In the genomic region with DNA sequence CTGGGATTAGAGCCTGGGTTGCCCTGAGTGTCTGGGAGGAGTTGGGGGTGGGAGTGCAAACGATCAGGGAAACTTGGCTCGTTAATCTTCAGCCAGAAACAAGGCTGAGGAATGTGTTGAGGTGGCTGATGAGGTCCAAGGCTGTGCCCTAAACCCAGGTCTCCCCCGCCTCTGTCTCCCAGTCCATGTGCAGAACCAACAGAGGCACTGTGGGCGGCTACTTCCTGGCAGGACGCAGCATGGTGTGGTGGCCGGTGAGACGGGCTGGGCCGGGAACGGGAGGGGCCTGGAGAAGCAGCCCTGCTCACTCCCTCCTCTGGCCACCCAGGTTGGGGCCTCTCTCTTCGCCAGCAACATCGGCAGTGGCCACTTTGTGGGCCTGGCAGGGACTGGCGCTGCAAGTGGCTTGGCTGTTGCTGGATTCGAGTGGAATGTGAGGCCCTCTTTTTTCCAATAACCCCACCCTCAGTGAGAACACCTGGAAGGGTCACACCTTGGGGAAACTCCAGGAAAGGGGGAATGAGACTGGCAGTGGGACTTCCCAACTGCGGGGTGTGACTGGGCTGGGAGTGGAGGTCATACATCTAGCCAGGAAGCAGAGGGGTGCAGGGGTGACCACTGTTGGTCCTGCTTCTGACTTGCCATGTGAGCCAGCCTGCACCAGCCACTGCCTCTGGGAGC, we compare ENCODE assay signal across 20 cellular contexts. TPM values are rescaled to one million over a fixed set of nuclear protein-coding genes. Genes with fewer than 3 reads are reported as not detected.
DNase-seq lines count a peak whose midpoint lies in the region; ATAC-seq, FAIRE-seq and TF ChIP-seq lines count a peak whose summit lies in the region.
"Had no signal": no experiment of that assay in that cellular context is flagged by ENCODE, and none has a peak within 500 bp of the region (broad histone marks: within the 10 kb centered on the region; RNA-seq: fewer than 3 reads in every experiment).

No MANE protein-coding gene starts in this region.

- H4K5ac ChIP-seq in H9 (ENCODE audit: insufficient read length, low read depth, low read length), result no peak overlapping the region

- DNase-seq in H9 (peak; percentile 77), choroid plexus epithelial cell (ENCODE audit: low read depth) (peak; percentile 17), HepG2 (ENCODE audit: low spot score) (peak; percentile 78), spleen (peak; percentile 72), AML-193 (lab: John Stamatoyannopoulos, UW) (no peak), dorsolateral prefrontal cortex (no peak)
- DNase-seq: activated B cell treated with CpG ODN at 0.5 μM for 24 hours; activated effector memory CD4-positive, alpha-beta T cell treated with anti-CD3 and anti-CD28 coated beads, Interleukin-2, amount 50 U/mL, for 16 hours; amniotic stem cell; DMS153; NCI-H2029 treated with DMSO at 0.1 percent for 48 hours; RPMI8226; SW 1271 had no signal

- in situ Hi-C loops in HepG2 (cut with HindIII; ENCODE audit: extremely low pct_ligation_motif_present, low pct_unique_long_range_greater_than_20kb), result no loop called here

- no peaks in the 10 kb centered on the region for H3K4me1 ChIP-seq in H9 (ENCODE audit: insufficient read depth, low read length)
- H3K4me1 ChIP-seq in HepG2 (ENCODE audit: insufficient read depth, low read length), result peaks cover 40% of the 10 kb centered on the region
- H3K4me1 ChIP-seq in spleen, result peaks cover 12 to 40% (median 28%) of the 10 kb centered on the region in 6 donors
- H3K4me1 ChIP-seq: prostate gland had no signal

- H3K4ac ChIP-seq in H9 (ENCODE audit: low read depth, low read length), result no peak overlapping the region

- H3K36me3 ChIP-seq in HepG2 (replicated peaks in 1 of 2; ENCODE audit: control insufficient read depth in 1 of 2, insufficient read depth in 2 of 2, low read length in 2 of 2), result no peaks in the 10 kb centered on the region
- no peaks in the 10 kb centered on the region for H3K36me3 ChIP-seq in spleen
- H3K36me3 ChIP-seq: prostate gland had no signal

- no peak overlapping the region for H3K18ac ChIP-seq in H9 (ENCODE audit: insufficient read length, low read depth, low read length)

- CTCF ChIA-PET in HepG2 (lab: Yijun Ruan, JAX; ENCODE audit: low intra/inter-chr PET ratio, low total read pairs), result no interaction called here

- no peak overlapping the region for H2BK5ac ChIP-seq in H9 (ENCODE audit: insufficient read length, low read length)

- H3K27ac Mint-ChIP-seq in H9, result no peak overlapping the region; a peak in 1 of 7 replicates
- H3K27ac Mint-ChIP-seq: activated B cell treated with CpG ODN at 0.5 μM for 24 hours had no signal

- no peak overlapping the region for H3K56ac ChIP-seq in H9 (ENCODE audit: insufficient read length, low read depth, low read length)

- POLR2A ChIA-PET in HepG2 (lab: Yijun Ruan, JAX), result interaction anchor here (0.7 to 1.9 kb wide), 4 partner anchors 8 to 229 kb away, joined by 3 to 6 read pairs (median 3); partner anchors contain the start of gene RUSF1

- no peak overlapping the region for H2BK120ac ChIP-seq in H9 (ENCODE audit: low read depth, low read length, poor library complexity, severe bottlenecking)

- ATAC-seq in HepG2 (peak; percentile 92), GM21576 (IDR thresholded peaks at IDR 0.05; ENCODE audit: unreplicated experiment) (no peak), GM18858 (IDR thresholded peaks at IDR 0.05; ENCODE audit: unreplicated experiment) (no peak)

- no peak overlapping the region for H2BK12ac ChIP-seq in H9 (ENCODE audit: insufficient read length, low read depth, low read length)

- peaks cover 86% of the 10 kb centered on the region for H3K27me3 Mint-ChIP-seq in H9 (ENCODE audit: low read depth)

- WGBS in H9 (ENCODE audit: extremely low coverage, insufficient read length, low lambda C conversion rate), result no CpG with 5 or more reads among the region's 14 CpGs
- WGBS in HepG2 (ENCODE audit: low lambda C conversion rate), result 11% methylated on average over 9 of the region's 14 CpGs
- 57 to 68% (median 61%) methylated on average over 13 to 14 of the region's 14 CpGs for WGBS in spleen, 5 donors

- peaks cover 0 to 2% of the 10 kb centered on the region in 2 experiments; a peak in 2 of 5 replicates for H3K9me3 Mint-ChIP-seq in H9
- H3K9me3 Mint-ChIP-seq: activated B cell treated with CpG ODN at 0.5 μM for 24 hours had no signal

- H2BK20ac ChIP-seq in H9 (ENCODE audit: low read depth, low read length, poor library complexity, severe bottlenecking), result no peak overlapping the region

- H3K79me2 ChIP-seq in H9 (ENCODE audit: insufficient read depth, low read length), result no peaks in the 10 kb centered on the region
- no peaks in the 10 kb centered on the region for H3K79me2 ChIP-seq in HepG2 (ENCODE audit: insufficient read depth, low read length)

- no peak overlapping the region for H2BK15ac ChIP-seq in H9 (ENCODE audit: low read depth, low read length)

- H3K23ac ChIP-seq in H9 (ENCODE audit: insufficient read length, low read depth, low read length), result no peak overlapping the region

- BruUV-seq in HepG2 (replicated peaks; lab: Mats Ljungman, UMichigan), result TSS peak; percentile 64

- H3K9ac ChIP-seq in H9 (ENCODE audit: extremely low read depth, insufficient read length, low read length) (no peak overlapping the region), HepG2 (ENCODE audit: insufficient read depth, low read depth, low read length) (peak overlapping the region; percentile 55)

- no peak overlapping the region for H3K4me3 ChIP-seq in choroid plexus epithelial cell (ENCODE audit: low read depth, low read length)
- peak overlapping the region; percentile 12 to 62 (median 41); a peak in 5 of 6 replicates for H3K4me3 ChIP-seq in HepG2 (replicated peaks in 1 of 3; ENCODE audit: insufficient read depth in 1 of 3, low read depth in 2 of 3, low read length in 3 of 3)
- no peak overlapping the region for H3K4me3 ChIP-seq in spleen
- no peak overlapping the region for H3K4me3 ChIP-seq in dorsolateral prefrontal cortex
- H3K4me3 ChIP-seq: prostate gland had no signal

- no peaks in the 10 kb centered on the region for H3K79me1 ChIP-seq in H9 (ENCODE audit: insufficient read depth, low read depth, low read length, poor library complexity, severe bottlenecking)

- H3K9me3 ChIP-seq in H9 (ENCODE audit: control insufficient read depth, low read depth, low read length) (no peaks in the 10 kb centered on the region), HepG2 (ENCODE audit: low read length) (no peaks in the 10 kb centered on the region), spleen (no peaks in the 10 kb centered on the region)
- H3K9me3 ChIP-seq: prostate gland had no signal

- H3K4me3 Mint-ChIP-seq in H9, result 0 out of 5 replicates have a peak overlapping the region, but pooled peaks of 1 of the 2 experiments have one; percentile 19
- H3K4me3 Mint-ChIP-seq: activated B cell treated with CpG ODN at 0.5 μM for 24 hours had no signal

- TF ChIP-seq CTCF in H9 (conservative IDR thresholded peaks at IDR 0.05) (no peak), choroid plexus epithelial cell (conservative IDR thresholded peaks at IDR 0.05; ENCODE audit: low read depth, low read length) (no peak), HepG2 (CRISPR knock-in tag; IDR thresholded peaks at IDR 0.05) (peak; percentile 46), spleen (IDR thresholded peaks at IDR 0.05 in 8 of 11, conservative IDR thresholded peaks at IDR 0.05 in 3 of 11) (no peak), dorsolateral prefrontal cortex (IDR thresholded peaks at IDR 0.05 in 54 of 56, conservative IDR thresholded peaks at IDR 0.05 in 2 of 56; ENCODE audit: low read depth in 1 of 56, partially characterized antibody in 56 of 56) (no peak)

- H3K27ac ChIP-seq in H9 (ENCODE audit: insufficient read length, low read depth, low read length) (no peak overlapping the region), HepG2 (ENCODE audit: extremely low read length, insufficient read depth, low read length) (peak overlapping the region; percentile 4), spleen (no peak overlapping the region), dorsolateral prefrontal cortex (no peak overlapping the region)
- H3K27ac ChIP-seq: epithelial cell of prostate, prostate gland had no signal

- H3K4me2 ChIP-seq in H9 (ENCODE audit: insufficient read depth, insufficient read length, low read length) (no peak overlapping the region), HepG2 (ENCODE audit: low read depth, low read length) (peak overlapping the region; percentile 86)

- H3K27me3 ChIP-seq in H9 (ENCODE audit: insufficient read depth, low read length) (peaks cover 13% of the 10 kb centered on the region; the same call in 1 of the 2 replicates), HepG2 (ENCODE audit: control insufficient read depth in 1 of 2, insufficient read depth in 2 of 2, low read length in 2 of 2) (peaks cover 0 to 19% of the 10 kb centered on the region in 2 experiments; a peak in 4 of 5 replicates), spleen (replicated peaks in 1 of 7) (peaks cover 0 to 74% (median 12%) of the 10 kb centered on the region in 7 donors), dorsolateral prefrontal cortex (peaks cover 0 to 11% (median 0%) of the 10 kb centered on the region in 45 donors)

- TF ChIP-seq EP300 in HepG2 (IDR thresholded peaks at IDR 0.05; ENCODE audit: low read depth in 2 of 2, low read length in 2 of 2) (peak in 1 of 2 experiments; percentile 70; a peak in 1 of 4 replicates), HepG2 (CRISPR knock-in tag; IDR thresholded peaks at IDR 0.05; ENCODE audit: borderline replicate concordance) (peak; percentile 43)

- no peak overlapping the region for H4K91ac ChIP-seq in H9 (ENCODE audit: insufficient read length, low read depth, low read length)

- intact Hi-C loops in HepG2 (cut with micrococcal nuclease; ENCODE audit: unreplicated experiment) (no loop called here), spleen (cut with DNase I; ENCODE audit: low total_unique reads) (loop anchor here (10.0 kb wide), 1 partner anchor 230 kb away; a partner anchor contains a TSS), dorsolateral prefrontal cortex (cut with DNase I) (no loop called here)

- no peak overlapping the region for H2AK5ac ChIP-seq in H9 (ENCODE audit: insufficient read length, low read length)

- FAIRE-seq in HepG2 (lab: Jason Lieb, UNC), result peak; percentile 98
- FAIRE-seq: keratinocyte had no signal

- peaks cover 8 to 13% of the 10 kb centered on the region in 2 experiments for H3K4me1 Mint-ChIP-seq in H9

- no peak overlapping the region for H3K14ac ChIP-seq in H9 (ENCODE audit: insufficient read depth, low read length)

- H4K8ac ChIP-seq in H9 (replicated peaks; ENCODE audit: insufficient read length, low read depth, low read length), result no peak overlapping the region

- TF ChIP-seq POLR2A in HepG2 (IDR thresholded peaks at IDR 0.05; ENCODE audit: insufficient read depth in 1 of 2, low read depth in 2 of 2, low read length in 2 of 2), result peak; percentile 38 to 67; a peak in 2 of 4 replicates
- TF ChIP-seq POLR2A in spleen (IDR thresholded peaks at IDR 0.05), result no peak

- H3K23me2 ChIP-seq in H9 (ENCODE audit: insufficient read length, low read depth, low read length, poor library complexity, severe bottlenecking), result peaks cover 11% of the 10 kb centered on the region

- peak; percentile 48; the same call in 1 of the 2 replicates for TF ChIP-seq RAD21 in HepG2 (CRISPR knock-in tag; IDR thresholded peaks at IDR 0.05)

- peaks cover 0 to 6% (median 2%) of the 10 kb centered on the region in 3 experiments; a peak in 5 of 7 replicates for H3K36me3 Mint-ChIP-seq in H9 (ENCODE audit: insufficient read depth in 1 of 3, low read depth in 3 of 3)

- H3T11ph ChIP-seq in H9 (ENCODE audit: low read length), result no peak overlapping the region

- no peak overlapping the region for H2AFZ ChIP-seq in H9 (ENCODE audit: low read length)
- H2AFZ ChIP-seq in HepG2 (ENCODE audit: low read length), result no peak overlapping the region

- H4K20me1 ChIP-seq in H9 (ENCODE audit: control insufficient read depth, insufficient read depth, insufficient read length) (no peaks in the 10 kb centered on the region), HepG2 (ENCODE audit: insufficient read depth, low read length) (no peaks in the 10 kb centered on the region)

RNA-seq across cellular contexts. Expression of gene SLC5A2, which starts 1.7 kb away (rescaled TPM):
- total RNA-seq in H9 (2021), result 0.52 and 1.3 TPM in 2 replicates
- total RNA-seq in HepG2 (2016; rRNA removed; fragmentation: Illumina TruSeq; extraction: Trizol), result 0.44 and 0.97 TPM in 2 replicates
- total RNA-seq in HepG2 (2016; cell fraction: cytosol; rRNA removed; fragmentation: Illumina TruSeq; extraction: Trizol; ENCODE audit: low read depth), result 0.30 and 0.44 TPM in 2 replicates
- 0.97 TPM in 1 of 2 replicates, not detected in the other for total RNA-seq in HepG2 (2016; cell fraction: insoluble cytoplasmic fraction; rRNA removed; fragmentation: Illumina TruSeq; extraction: Trizol)
- 0.53 and 0.72 TPM in 2 replicates for total RNA-seq in HepG2 (2016; cell fraction: membrane; rRNA removed; fragmentation: Illumina TruSeq; extraction: Trizol)
- total RNA-seq in HepG2 (2016; cell fraction: nucleus; rRNA removed; fragmentation: Illumina TruSeq; extraction: Trizol), result 0.81 and 2.1 TPM in 2 replicates
- polyA plus RNA-seq in HepG2 (2011; rRNA removed), result 0.24 and 0.64 TPM in 2 replicates
- polyA plus RNA-seq in HepG2 (2011; cell fraction: cytosol; rRNA removed), result 0.10 and 0.27 TPM in 2 replicates
- polyA plus RNA-seq in HepG2 (2011; cell fraction: nucleus; rRNA removed), result 3.9 and 6.8 TPM in 2 replicates
- 2.0 and 11.8 TPM in 2 replicates for polyA plus RNA-seq in HepG2 (2012)
- polyA plus RNA-seq in HepG2 (2016; cell fraction: cytosol; fragmentation: Illumina TruSeq; extraction: Trizol; ENCODE audit: low read depth), result 0.08 and 0.14 TPM in 2 replicates
- polyA plus RNA-seq in HepG2 (2016; cell fraction: insoluble cytoplasmic fraction; fragmentation: Illumina TruSeq; extraction: Trizol; ENCODE audit: low read depth), result 0.51 TPM in 1 of 2 replicates, not detected in the other
- polyA plus RNA-seq in HepG2 (2016; cell fraction: membrane; fragmentation: Illumina TruSeq; extraction: Trizol; ENCODE audit: low read depth), result 0.20 and 0.42 TPM in 2 replicates
- polyA plus RNA-seq in HepG2 (2016; cell fraction: nucleus; fragmentation: Illumina TruSeq; extraction: Trizol; ENCODE audit: insufficient read depth, low read depth), result 3.2 TPM in 2 replicates
- polyA minus RNA-seq in HepG2 (2011; rRNA and poly(A)+ RNA removed; ENCODE audit: low replicate concordance), result 0.09 and 1.2 TPM in 2 replicates
- not detected in 2 replicates for polyA minus RNA-seq in HepG2 (2011; cell fraction: cytosol; rRNA and poly(A)+ RNA removed)
- 0.77 and 0.87 TPM in 2 replicates for polyA minus RNA-seq in HepG2 (2011; cell fraction: nucleus; rRNA and poly(A)+ RNA removed)
- 1 to 10 TPM in 1 of 7 donors, under 1 TPM in 3, not detected in 3; 0.17 to 1.2 (median 0.53) TPM for total RNA-seq in spleen
- polyA plus RNA-seq in spleen, result 1 to 10 TPM; 1.3 to 2.3 (median 1.7) TPM
- 1 to 10 TPM in 5 of 120 experiments, under 1 TPM in 48, not detected in 67; 0.17 to 1.8 (median 0.48) TPM for total RNA-seq in dorsolateral prefrontal cortex
- total RNA-seq: activated B cell treated with CpG ODN at 0.5 μM for 24 hours, chondrocyte, subcutaneous adipose tissue had no signal
- polyA plus RNA-seq: keratinocyte had no signal

RNA-seq across cellular contexts. Expression of gene TGFB1I1, which starts 12.7 kb away (rescaled TPM):
- total RNA-seq in H9 (2021), result 15.4 and 15.5 TPM in 2 replicates
- total RNA-seq in HepG2 (2016; rRNA removed; fragmentation: Illumina TruSeq; extraction: Trizol), result 0.52 and 0.80 TPM in 2 replicates
- 0.53 and 0.61 TPM in 2 replicates for total RNA-seq in HepG2 (2016; cell fraction: cytosol; rRNA removed; fragmentation: Illumina TruSeq; extraction: Trizol; ENCODE audit: low read depth)
- total RNA-seq in HepG2 (2016; cell fraction: insoluble cytoplasmic fraction; rRNA removed; fragmentation: Illumina TruSeq; extraction: Trizol), result 0.31 and 0.87 TPM in 2 replicates
- total RNA-seq in HepG2 (2016; cell fraction: membrane; rRNA removed; fragmentation: Illumina TruSeq; extraction: Trizol), result 0.72 and 0.80 TPM in 2 replicates
- 0.84 and 0.97 TPM in 2 replicates for total RNA-seq in HepG2 (2016; cell fraction: nucleus; rRNA removed; fragmentation: Illumina TruSeq; extraction: Trizol)
- 2.9 TPM in 2 replicates for polyA plus RNA-seq in HepG2 (2011; rRNA removed)
- 2.2 and 2.6 TPM in 2 replicates for polyA plus RNA-seq in HepG2 (2011; cell fraction: cytosol; rRNA removed)
- 6.8 and 7.8 TPM in 2 replicates for polyA plus RNA-seq in HepG2 (2011; cell fraction: nucleus; rRNA removed)
- polyA plus RNA-seq in HepG2 (2012), result 0.55 and 1.2 TPM in 2 replicates
- 1.5 and 2.0 TPM in 2 replicates for polyA plus RNA-seq in HepG2 (2016; cell fraction: cytosol; fragmentation: Illumina TruSeq; extraction: Trizol; ENCODE audit: low read depth)
- 1.0 and 1.6 TPM in 2 replicates for polyA plus RNA-seq in HepG2 (2016; cell fraction: insoluble cytoplasmic fraction; fragmentation: Illumina TruSeq; extraction: Trizol; ENCODE audit: low read depth)
- 1.6 and 2.4 TPM in 2 replicates for polyA plus RNA-seq in HepG2 (2016; cell fraction: membrane; fragmentation: Illumina TruSeq; extraction: Trizol; ENCODE audit: low read depth)
- polyA plus RNA-seq in HepG2 (2016; cell fraction: nucleus; fragmentation: Illumina TruSeq; extraction: Trizol; ENCODE audit: insufficient read depth, low read depth), result 1.2 and 2.2 TPM in 2 replicates
- 1.8 and 12.1 TPM in 2 replicates for polyA minus RNA-seq in HepG2 (2011; rRNA and poly(A)+ RNA removed; ENCODE audit: low replicate concordance)
- polyA minus RNA-seq in HepG2 (2011; cell fraction: cytosol; rRNA and poly(A)+ RNA removed), result 1.4 and 3.0 TPM in 2 replicates
- polyA minus RNA-seq in HepG2 (2011; cell fraction: nucleus; rRNA and poly(A)+ RNA removed), result 1.2 and 3.4 TPM in 2 replicates
- total RNA-seq in spleen, result 10 to 100 TPM; 17.6 to 69.0 (median 36.4) TPM
- polyA plus RNA-seq in spleen, result 10 to 100 TPM; 10.7 to 23.6 (median 13.5) TPM
- total RNA-seq in dorsolateral prefrontal cortex, result 10 to 100 TPM in 12 of 120 experiments, 1 to 10 TPM in 108; 1.7 to 19.5 (median 4.9) TPM

RNA-seq across cellular contexts. Expression of gene RUSF1, which starts 23.6 kb away (rescaled TPM):
- total RNA-seq in H9 (2021) (33.4 and 33.6 TPM in 2 replicates), HepG2 (2016; rRNA removed; fragmentation: Illumina TruSeq; extraction: Trizol) (18.3 and 40.8 TPM in 2 replicates), spleen (10 to 100 TPM; 43.1 to 73.3 (median 51.4) TPM), dorsolateral prefrontal cortex (10 to 100 TPM; 29.1 to 91.6 (median 63.9) TPM)
- 8.5 and 8.7 TPM in 2 replicates for total RNA-seq in HepG2 (2016; cell fraction: cytosol; rRNA removed; fragmentation: Illumina TruSeq; extraction: Trizol; ENCODE audit: low read depth)
- total RNA-seq in HepG2 (2016; cell fraction: insoluble cytoplasmic fraction; rRNA removed; fragmentation: Illumina TruSeq; extraction: Trizol), result 16.7 and 41.4 TPM in 2 replicates
- 10.5 and 11.4 TPM in 2 replicates for total RNA-seq in HepG2 (2016; cell fraction: membrane; rRNA removed; fragmentation: Illumina TruSeq; extraction: Trizol)
- total RNA-seq in HepG2 (2016; cell fraction: nucleus; rRNA removed; fragmentation: Illumina TruSeq; extraction: Trizol), result 48.9 and 60.3 TPM in 2 replicates
- polyA plus RNA-seq in HepG2 (2011; rRNA removed) (50.2 and 69.9 TPM in 2 replicates), spleen (10 to 100 TPM; 36.6 to 64.8 (median 42.6) TPM)
- 28.1 and 38.9 TPM in 2 replicates for polyA plus RNA-seq in HepG2 (2011; cell fraction: cytosol; rRNA removed)
- polyA plus RNA-seq in HepG2 (2011; cell fraction: nucleus; rRNA removed), result 352 and 416 TPM in 2 replicates
- 53.4 and 53.6 TPM in 2 replicates for polyA plus RNA-seq in HepG2 (2012)
- polyA plus RNA-seq in HepG2 (2016; cell fraction: cytosol; fragmentation: Illumina TruSeq; extraction: Trizol; ENCODE audit: low read depth), result 5.4 TPM in 2 replicates
- 15.6 and 18.6 TPM in 2 replicates for polyA plus RNA-seq in HepG2 (2016; cell fraction: insoluble cytoplasmic fraction; fragmentation: Illumina TruSeq; extraction: Trizol; ENCODE audit: low read depth)
- polyA plus RNA-seq in HepG2 (2016; cell fraction: membrane; fragmentation: Illumina TruSeq; extraction: Trizol; ENCODE audit: low read depth), result 8.3 and 8.9 TPM in 2 replicates
- 132 and 141 TPM in 2 replicates for polyA plus RNA-seq in HepG2 (2016; cell fraction: nucleus; fragmentation: Illumina TruSeq; extraction: Trizol; ENCODE audit: insufficient read depth, low read depth)
- 53.9 and 91.0 TPM in 2 replicates for polyA minus RNA-seq in HepG2 (2011; rRNA and poly(A)+ RNA removed; ENCODE audit: low replicate concordance)
- 21.0 and 32.2 TPM in 2 replicates for polyA minus RNA-seq in HepG2 (2011; cell fraction: cytosol; rRNA and poly(A)+ RNA removed)
- polyA minus RNA-seq in HepG2 (2011; cell fraction: nucleus; rRNA and poly(A)+ RNA removed), result 61.2 and 62.3 TPM in 2 replicates

RNA-seq across cellular contexts. Expression of gene ARMC5, which starts 25.3 kb away (rescaled TPM):
- 18.5 and 18.7 TPM in 2 replicates for total RNA-seq in H9 (2021)
- 13.0 and 22.3 TPM in 2 replicates for total RNA-seq in HepG2 (2016; rRNA removed; fragmentation: Illumina TruSeq; extraction: Trizol)
- 2.5 and 3.1 TPM in 2 replicates for total RNA-seq in HepG2 (2016; cell fraction: cytosol; rRNA removed; fragmentation: Illumina TruSeq; extraction: Trizol; ENCODE audit: low read depth)
- 10.7 and 21.4 TPM in 2 replicates for total RNA-seq in HepG2 (2016; cell fraction: insoluble cytoplasmic fraction; rRNA removed; fragmentation: Illumina TruSeq; extraction: Trizol)
- 5.2 and 6.5 TPM in 2 replicates for total RNA-seq in HepG2 (2016; cell fraction: membrane; rRNA removed; fragmentation: Illumina TruSeq; extraction: Trizol)
- 20.2 and 21.0 TPM in 2 replicates for total RNA-seq in HepG2 (2016; cell fraction: nucleus; rRNA removed; fragmentation: Illumina TruSeq; extraction: Trizol)
- polyA plus RNA-seq in HepG2 (2011; rRNA removed), result 10.8 and 11.9 TPM in 2 replicates
- polyA plus RNA-seq in HepG2 (2011; cell fraction: cytosol; rRNA removed), result 6.1 and 8.8 TPM in 2 replicates
- polyA plus RNA-seq in HepG2 (2011; cell fraction: nucleus; rRNA removed), result 83.4 and 108 TPM in 2 replicates
- 6.3 and 9.1 TPM in 2 replicates for polyA plus RNA-seq in HepG2 (2012)
- 1.9 and 2.5 TPM in 2 replicates for polyA plus RNA-seq in HepG2 (2016; cell fraction: cytosol; fragmentation: Illumina TruSeq; extraction: Trizol; ENCODE audit: low read depth)
- 13.4 and 15.6 TPM in 2 replicates for polyA plus RNA-seq in HepG2 (2016; cell fraction: insoluble cytoplasmic fraction; fragmentation: Illumina TruSeq; extraction: Trizol; ENCODE audit: low read depth)
- polyA plus RNA-seq in HepG2 (2016; cell fraction: membrane; fragmentation: Illumina TruSeq; extraction: Trizol; ENCODE audit: low read depth), result 3.6 and 4.2 TPM in 2 replicates
- polyA plus RNA-seq in HepG2 (2016; cell fraction: nucleus; fragmentation: Illumina TruSeq; extraction: Trizol; ENCODE audit: insufficient read depth, low read depth), result 51.3 and 57.5 TPM in 2 replicates
- 7.1 and 29.7 TPM in 2 replicates for polyA minus RNA-seq in HepG2 (2011; rRNA and poly(A)+ RNA removed; ENCODE audit: low replicate concordance)
- 6.3 and 6.8 TPM in 2 replicates for polyA minus RNA-seq in HepG2 (2011; cell fraction: cytosol; rRNA and poly(A)+ RNA removed)
- polyA minus RNA-seq in HepG2 (2011; cell fraction: nucleus; rRNA and poly(A)+ RNA removed), result 19.5 and 24.3 TPM in 2 replicates
- 10 to 100 TPM in 6 of 7 donors, 1 to 10 TPM in 1; 9.2 to 13.9 (median 11.7) TPM for total RNA-seq in spleen
- polyA plus RNA-seq in spleen, result 10 to 100 TPM in 2 of 3 donors, 1 to 10 TPM in 1; 8.8 to 23.5 (median 16.2) TPM
- total RNA-seq in dorsolateral prefrontal cortex, result 10 to 100 TPM; 10.4 to 21.8 (median 15.2) TPM

RNA-seq across cellular contexts. Expression of gene ZNF843, which starts 42.0 kb away (rescaled TPM):
- total RNA-seq in H9 (2021) (0.22 and 0.37 TPM in 2 replicates), HepG2 (2016; rRNA removed; fragmentation: Illumina TruSeq; extraction: Trizol) (not detected in 2 replicates), spleen (1 to 10 TPM in 2 of 7 donors, under 1 TPM in 5; 0.52 to 1.7 (median 0.69) TPM), dorsolateral prefrontal cortex (1 to 10 TPM; 1.2 to 5.3 (median 2.9) TPM)
- 0.20 TPM in 1 of 2 replicates, not detected in the other for total RNA-seq in HepG2 (2016; cell fraction: cytosol; rRNA removed; fragmentation: Illumina TruSeq; extraction: Trizol; ENCODE audit: low read depth)
- total RNA-seq in HepG2 (2016; cell fraction: insoluble cytoplasmic fraction; rRNA removed; fragmentation: Illumina TruSeq; extraction: Trizol), result not detected in 2 replicates
- total RNA-seq in HepG2 (2016; cell fraction: membrane; rRNA removed; fragmentation: Illumina TruSeq; extraction: Trizol), result not detected in 2 replicates
- not detected in 2 replicates for total RNA-seq in HepG2 (2016; cell fraction: nucleus; rRNA removed; fragmentation: Illumina TruSeq; extraction: Trizol)
- polyA plus RNA-seq in HepG2 (2011; rRNA removed) (0.03 and 0.04 TPM in 2 replicates), spleen (under 1 TPM; 0.10 to 0.15 (median 0.12) TPM)
- polyA plus RNA-seq in HepG2 (2011; cell fraction: cytosol; rRNA removed), result 0.04 TPM in 1 of 2 replicates, not detected in the other
- not detected in 2 replicates for polyA plus RNA-seq in HepG2 (2011; cell fraction: nucleus; rRNA removed)
- not detected in 2 replicates for polyA plus RNA-seq in HepG2 (2012)
- not detected in 2 replicates for polyA plus RNA-seq in HepG2 (2016; cell fraction: cytosol; fragmentation: Illumina TruSeq; extraction: Trizol; ENCODE audit: low read depth)
- polyA plus RNA-seq in HepG2 (2016; cell fraction: insoluble cytoplasmic fraction; fragmentation: Illumina TruSeq; extraction: Trizol; ENCODE audit: low read depth), result not detected in 2 replicates
- not detected in 2 replicates for polyA plus RNA-seq in HepG2 (2016; cell fraction: membrane; fragmentation: Illumina TruSeq; extraction: Trizol; ENCODE audit: low read depth)
- not detected in 2 replicates for polyA plus RNA-seq in HepG2 (2016; cell fraction: nucleus; fragmentation: Illumina TruSeq; extraction: Trizol; ENCODE audit: insufficient read depth, low read depth)
- 0.12 TPM in 1 of 2 replicates, not detected in the other for polyA minus RNA-seq in HepG2 (2011; rRNA and poly(A)+ RNA removed; ENCODE audit: low replicate concordance)
- not detected in 2 replicates for polyA minus RNA-seq in HepG2 (2011; cell fraction: cytosol; rRNA and poly(A)+ RNA removed)
- polyA minus RNA-seq in HepG2 (2011; cell fraction: nucleus; rRNA and poly(A)+ RNA removed), result not detected in 2 replicates

Comparison
In these comparisons a context has a peak if more than half of its experiments do, and no peak if none do; other contexts are left out.
1. DNase-seq: peak in H9 (single experiment), choroid plexus epithelial cell (single experiment), HepG2 (single experiment) and spleen (single experiment); none in AML-193 (0 of 2) and dorsolateral prefrontal cortex (0 of 10).
2. H3K4me3 ChIP-seq: peak in HepG2 (3 of 3); none in choroid plexus epithelial cell (single experiment), spleen (0 of 8) and dorsolateral prefrontal cortex (0 of 59).
3. POLR2A ChIP-seq: peak in HepG2 (2 of 2); none in spleen (0 of 3).